22 cellular contexts compared by ENCODE assay signal in genomic region chr19:33048806-33049676, GRCh38. TPM values are rescaled to one million over a fixed set of nuclear protein-coding genes. Genes with fewer than 3 reads are reported as not detected.
A peak's percentile ranks its signal among the peaks of the same experiment; 100 is the strongest.
DNase-seq lines count a peak whose midpoint lies in the region; ATAC-seq and TF ChIP-seq lines count a peak whose summit lies in the region.
"Had no signal": no experiment of that assay in that cellular context is flagged by ENCODE, and none has a peak within 500 bp of the region (broad histone marks: within the 10 kb centered on the region; RNA-seq: fewer than 3 reads in every experiment).

No MANE protein-coding gene starts in this region.

- in situ Hi-C loops in mammary epithelial cell (cut with MboI; ENCODE audit: low sequenced_read_pairs in 2 of 2), result no loop called here

- H4K5ac ChIP-seq in mesendoderm (ENCODE audit: low read length), result no peak overlapping the region

- ATAC-seq in left cardiac atrium, result peak; percentile 27 to 80
- ATAC-seq in Right ventricle myocardium superior (ENCODE audit: poor library complexity), result no peak
- no peak for ATAC-seq in CD4-positive, alpha-beta T cell (ENCODE audit: poor library complexity)
- ATAC-seq: Right ventricle myocardium inferior, T-helper 17 cell had no signal

- dilution Hi-C loops in mammary epithelial cell (cut with HindIII; ENCODE audit: low sequenced_read_pairs), result no loop called here

- no peak overlapping the region for H3K18ac ChIP-seq in mesendoderm (ENCODE audit: low read length)

- no peak overlapping the region for H2AFZ ChIP-seq in mammary epithelial cell (ENCODE audit: low read depth, low read length)

- H2AK5ac ChIP-seq in mesendoderm (ENCODE audit: low read length), result no peak overlapping the region

- H3K36me3 ChIP-seq in mammary epithelial cell (ENCODE audit: insufficient read depth, low read length), result no peaks in the 10 kb centered on the region
- no peaks in the 10 kb centered on the region for H3K36me3 ChIP-seq in mesendoderm (ENCODE audit: control insufficient read depth, insufficient read depth, low read length)

- H3K4me3 Mint-ChIP-seq in mesothelial cell of epicardium, result peak overlapping the region; percentile 23
- no peak overlapping the region for H3K4me3 Mint-ChIP-seq in CD4-positive, alpha-beta T cell
- H3K4me3 Mint-ChIP-seq: T-helper 17 cell had no signal

- H3K27ac Mint-ChIP-seq in mesothelial cell of epicardium, result peak overlapping the region; percentile 97
- no peak overlapping the region for H3K27ac Mint-ChIP-seq in CD4-positive, alpha-beta T cell
- H3K27ac Mint-ChIP-seq: T-helper 17 cell had no signal

- H2BK120ac ChIP-seq in mesendoderm (ENCODE audit: low read depth, low read length), result no peak overlapping the region

- H3K79me1 ChIP-seq in mesendoderm (ENCODE audit: low read length), result peaks cover 11% of the 10 kb centered on the region

- no peak overlapping the region for H4K8ac ChIP-seq in mesendoderm (ENCODE audit: low read depth, low read length)

- peaks cover 4% of the 10 kb centered on the region for H3K36me3 Mint-ChIP-seq in mesothelial cell of epicardium
- no peaks in the 10 kb centered on the region for H3K36me3 Mint-ChIP-seq in CD4-positive, alpha-beta T cell (ENCODE audit: low read depth)

- no peak overlapping the region for H3K23ac ChIP-seq in mesendoderm (ENCODE audit: low read length)

- H3K4me3 ChIP-seq in mammary epithelial cell (replicated peaks in 1 of 3; ENCODE audit: insufficient read depth in 1 of 3, low read depth in 2 of 3, low read length in 3 of 3), result no peak overlapping the region
- H3K4me3 ChIP-seq in mesendoderm (ENCODE audit: low read length), result no peak overlapping the region
- H3K4me3 ChIP-seq: smooth muscle cell had no signal

- H3K9ac ChIP-seq in mammary epithelial cell (ENCODE audit: insufficient read depth, low read length), result no peak overlapping the region
- no peak overlapping the region for H3K9ac ChIP-seq in mesendoderm (ENCODE audit: low read length)
- H3K9ac ChIP-seq: KMS-11 had no signal

- no peak overlapping the region for H3K4ac ChIP-seq in mesendoderm (ENCODE audit: low read depth, low read length)

- H3K56ac ChIP-seq in mesendoderm (ENCODE audit: low read length), result no peak overlapping the region

- CTCF ChIA-PET in mammary epithelial cell (lab: Charles Lee; ENCODE audit: low non-redundant PET), result no interaction called here
- CTCF ChIA-PET in CD4-positive, alpha-beta T cell (lab: Charles Lee), result no interaction called here

- H3K79me2 ChIP-seq in mammary epithelial cell (ENCODE audit: insufficient read depth, low read length), result peaks cover 11% of the 10 kb centered on the region
- no peaks in the 10 kb centered on the region for H3K79me2 ChIP-seq in mesendoderm (ENCODE audit: control insufficient read depth, insufficient read depth, low read length)

- BruUV-seq in mammary epithelial cell (replicated peaks; lab: Mats Ljungman, UMichigan), result no TSS peak

- H3K4me1 Mint-ChIP-seq in mesothelial cell of epicardium, result peaks cover 30% of the 10 kb centered on the region
- H3K4me1 Mint-ChIP-seq in CD4-positive, alpha-beta T cell (ENCODE audit: low read depth), result no peaks in the 10 kb centered on the region
- H3K4me1 Mint-ChIP-seq: T-helper 17 cell had no signal

- TF ChIP-seq CTCF in mammary epithelial cell (conservative IDR thresholded peaks at IDR 0.05 in 1 of 2, IDR thresholded peaks at IDR 0.05 in 1 of 2; ENCODE audit: extremely low read depth in 1 of 2, insufficient read depth in 1 of 2, low read depth in 1 of 2, low read length in 2 of 2) (no peak), mesothelial cell of epicardium (IDR thresholded peaks at IDR 0.05; ENCODE audit: unreplicated experiment) (no peak)
- TF ChIP-seq CTCF in CD4-positive, alpha-beta T cell (IDR thresholded peaks at IDR 0.05), result no peak

- H3K27me3 Mint-ChIP-seq in mesothelial cell of epicardium (ENCODE audit: low read depth), result no peaks in the 10 kb centered on the region
- H3K27me3 Mint-ChIP-seq in CD4-positive, alpha-beta T cell, result no peaks in the 10 kb centered on the region
- H3K27me3 Mint-ChIP-seq: T-helper 17 cell had no signal

- intact Hi-C loops in left cardiac atrium (cut with DNase I), result no loop called here
- intact Hi-C loops in Right ventricle myocardium superior (cut with DNase I), result no loop called here
- intact Hi-C loops in mammary epithelial cell (cut with micrococcal nuclease), result no loop called here
- intact Hi-C loops in CD4-positive, alpha-beta T cell (cut with DNase I, micrococcal nuclease), result no loop called here

- H3K4me1 ChIP-seq in mammary epithelial cell (ENCODE audit: insufficient read depth, low read length) (peaks cover 31% of the 10 kb centered on the region), mesendoderm (ENCODE audit: control insufficient read depth, low read depth, low read length) (peaks cover 7% of the 10 kb centered on the region)

- no peaks in the 10 kb centered on the region for H4K20me1 ChIP-seq in mammary epithelial cell (ENCODE audit: insufficient read depth, low read length)

- WGBS in mammary epithelial cell (ENCODE audit: low coverage, missing lambda C conversion rate), result 86% methylated on average over 13 of the region's 15 CpGs
- no CpG with 5 or more reads among the region's 15 CpGs for WGBS in mesendoderm (ENCODE audit: extremely low coverage, insufficient coverage, low lambda C conversion rate)

- no peak overlapping the region for H2BK15ac ChIP-seq in mesendoderm (replicated peaks; ENCODE audit: low read depth)

- H3K4me2 ChIP-seq in mammary epithelial cell (ENCODE audit: insufficient read depth, low read depth, low read length) (no peak overlapping the region), mesendoderm (ENCODE audit: low read length) (no peak overlapping the region)
- H3K4me2 ChIP-seq: KMS-11, smooth muscle cell had no signal

- POLR2A ChIA-PET in CD4-positive, alpha-beta T cell (lab: Charles Lee), result no interaction called here

- peak overlapping the region; percentile 43 for H3K27ac ChIP-seq in mammary epithelial cell (ENCODE audit: insufficient read depth, low read depth, low read length)
- H3K27ac ChIP-seq in mesendoderm (ENCODE audit: low read depth, low read length), result no peak overlapping the region
- H3K27ac ChIP-seq in CD4-positive, alpha-beta T cell (ENCODE audit: low read depth, low read length), result no peak overlapping the region
- H3K27ac ChIP-seq: C4-2B, KMS-11 had no signal

- no peak overlapping the region for H2BK5ac ChIP-seq in mesendoderm (ENCODE audit: low read length)

- no peaks in the 10 kb centered on the region for H3K9me3 Mint-ChIP-seq in mesothelial cell of epicardium
- H3K9me3 Mint-ChIP-seq in CD4-positive, alpha-beta T cell, result no peaks in the 10 kb centered on the region

- DNase-seq in left cardiac atrium (no peak), Right ventricle myocardium superior (no peak), mammary epithelial cell (peak; percentile 72), mesothelial cell of epicardium (ENCODE audit: low spot score in 2 of 2, unreplicated experiment in 2 of 2) (no peak), NCI-H748 treated with DMSO at 0.1 percent for 48 hours (lab: John Stamatoyannopoulos, UW) (no peak), mesendoderm (no peak), NCI-H2081 (lab: John Stamatoyannopoulos, UW) (no peak)
- no peak for DNase-seq in CD4-positive, alpha-beta T cell
- DNase-seq: 8988T; activated CD4-positive, alpha-beta T cell treated with anti-CD3 and anti-CD28 coated beads for 1 hour; activated CD8-positive, alpha-beta memory T cell treated with anti-CD3 and anti-CD28 coated beads, Interleukin-2, amount 50 U/mL, for 4 hours; activated gamma-delta T cell treated with Interleukin-2 at 50 U/mL for 16 hours; aorta; DMS79 treated with DMSO at 0.1 percent for 48 hours; NCI-H1105 treated with DMSO at 0.1 percent for 48 hours; NCI-H82; nucleus accumbens; T-helper 17 cell had no signal

- H3K9me3 ChIP-seq in mammary epithelial cell (replicated peaks; ENCODE audit: insufficient read depth, low read length), result no peaks in the 10 kb centered on the region
- H3K9me3 ChIP-seq in CD4-positive, alpha-beta T cell (ENCODE audit: control insufficient read depth, low read length), result no peaks in the 10 kb centered on the region

- H3K27me3 ChIP-seq in mammary epithelial cell (ENCODE audit: insufficient read depth, low read length) (no peaks in the 10 kb centered on the region), mesendoderm (ENCODE audit: insufficient read depth, low read length, poor library complexity) (no peaks in the 10 kb centered on the region)
- no peaks in the 10 kb centered on the region for H3K27me3 ChIP-seq in CD4-positive, alpha-beta T cell (ENCODE audit: control insufficient read depth, insufficient read depth, low read length)

RNA-seq across cellular contexts. Expression of gene RHPN2, which starts 15.6 kb away (rescaled TPM):
- 1 to 10 TPM; 1.8 to 3.2 TPM for total RNA-seq in left cardiac atrium
- total RNA-seq in Right ventricle myocardium superior, result 1.8 TPM
- total RNA-seq in mammary epithelial cell, result 1 to 10 TPM; 5.0 to 7.0 TPM
- 4.9 TPM for polyA plus RNA-seq in mammary epithelial cell
- polyA minus RNA-seq in mammary epithelial cell, result 9.5 TPM
- total RNA-seq in mesothelial cell of epicardium, result 22.2 to 25.9 TPM (median 23.3 TPM) in 3 replicates
- polyA plus RNA-seq in mesendoderm (2013, experiment 1 of 2), result 9.9 TPM
- polyA plus RNA-seq in mesendoderm (2013, experiment 2 of 2), result 7.9 TPM
- under 1 TPM in 1 of 2 experiments, not detected in 1; 0.08 TPM for total RNA-seq in CD4-positive, alpha-beta T cell
- total RNA-seq: T-helper 17 cell had no signal

RNA-seq across cellular contexts. Expression of gene GPATCH1, which starts 31.9 kb away (rescaled TPM):
- 1 to 10 TPM; 4.2 to 6.1 TPM for total RNA-seq in left cardiac atrium
- total RNA-seq in Right ventricle myocardium superior, result 6.0 TPM
- 1 to 10 TPM; 7.3 to 7.6 TPM for total RNA-seq in mammary epithelial cell
- polyA plus RNA-seq in mammary epithelial cell, result 5.3 TPM
- 6.6 TPM for polyA minus RNA-seq in mammary epithelial cell
- 10.5 to 13.5 TPM (median 10.7 TPM) in 3 replicates for total RNA-seq in mesothelial cell of epicardium
- 6.3 TPM for polyA plus RNA-seq in mesendoderm (2013, experiment 1 of 2)
- polyA plus RNA-seq in mesendoderm (2013, experiment 2 of 2), result 6.8 TPM
- total RNA-seq in CD4-positive, alpha-beta T cell, result 1 to 10 TPM; 4.6 to 5.5 TPM

Comparison
In these comparisons a context has a peak if more than half of its experiments do, and no peak if none do; other contexts are left out.
1. ATAC-seq: peak in left cardiac atrium (2 of 2); none in Right ventricle myocardium superior (single experiment) and CD4-positive, alpha-beta T cell (single experiment).